In the genomic region with DNA sequence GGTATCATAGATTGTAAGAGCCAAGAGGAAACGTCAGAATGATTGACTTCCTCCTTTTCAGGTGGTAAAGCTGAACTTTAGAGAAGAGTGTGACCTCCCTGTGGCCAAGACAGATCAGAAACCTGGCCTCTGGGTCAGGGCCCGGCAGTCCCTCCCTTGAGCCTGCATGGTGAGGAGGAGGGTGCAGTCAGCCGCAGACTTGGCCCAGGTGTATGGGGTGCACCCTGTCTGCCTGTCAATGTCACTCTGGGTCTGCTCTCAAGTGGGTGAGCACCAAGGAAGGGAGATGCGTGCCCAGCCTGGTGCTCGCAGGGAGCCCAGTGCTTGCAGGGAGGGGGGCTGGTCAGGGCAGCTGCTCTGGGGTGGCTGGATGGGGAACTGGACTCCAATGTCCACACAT, we compare ENCODE assay signal across 24 cellular contexts.
"Had no signal": no experiment of that assay in that cellular context is flagged by ENCODE, and none has a peak within 500 bp of the region (broad histone marks: within the 10 kb centered on the region; RNA-seq: fewer than 3 reads in every experiment).

No MANE protein-coding gene starts in this region.

- H3K4me3 Mint-ChIP-seq: dendritic cell treated with granulocyte-macrophage colony-stimulating factor and Interleukin-4, amounts not matched to agents 40 ng/mL and 50 ng/mL, for 4 days; effector memory CD8-positive, alpha-beta T cell; endodermal cell; memory B cell had no signal

- H3K36me3 ChIP-seq: colonic mucosa, esophagus squamous epithelium, gastrocnemius medialis, heart right ventricle, left lung had no signal

- H3K27ac Mint-ChIP-seq: dendritic cell treated with granulocyte-macrophage colony-stimulating factor and Interleukin-4, amounts not matched to agents 40 ng/mL and 50 ng/mL, for 4 days; effector memory CD8-positive, alpha-beta T cell; endodermal cell; memory B cell had no signal

- H3K9me3 ChIP-seq: colonic mucosa, esophagus squamous epithelium, gastrocnemius medialis, left lung had no signal

- H3K27me3 ChIP-seq: colonic mucosa, esophagus squamous epithelium, gastrocnemius medialis, heart right ventricle, left lung had no signal

- H3K27ac ChIP-seq: colonic mucosa, epithelial cell of prostate, esophagus squamous epithelium, gastrocnemius medialis, heart right ventricle, left lung had no signal

- H3K4me3 ChIP-seq: colonic mucosa, esophagus squamous epithelium, gastrocnemius medialis, heart right ventricle, left lung, lung had no signal

- H3K9me3 Mint-ChIP-seq: effector memory CD8-positive, alpha-beta T cell had no signal

- DNase-seq: colonic mucosa; cortex of kidney; effector CD8-positive, alpha-beta T cell; effector memory CD8-positive, alpha-beta T cell; endodermal cell; erythroblast; esophagus squamous epithelium; foreskin fibroblast; foreskin melanocyte; gastrocnemius medialis; glutamatergic neuron; heart right ventricle; hippocampal formation; left cardiac atrium; left lung; left ventricle myocardium superior; mammary epithelial cell; mesendoderm; midbrain had no signal

- ATAC-seq: effector memory CD8-positive, alpha-beta T cell; esophagus mucosa; gastrocnemius medialis; heart right ventricle; left cardiac atrium; left lung; left ventricle myocardium superior had no signal

- H3K36me3 Mint-ChIP-seq: memory B cell had no signal

- H3K27me3 Mint-ChIP-seq: dendritic cell treated with granulocyte-macrophage colony-stimulating factor and Interleukin-4, amounts not matched to agents 40 ng/mL and 50 ng/mL, for 4 days had no signal

- H3K4me1 Mint-ChIP-seq: endodermal cell, memory B cell had no signal

- H3K4me1 ChIP-seq: colonic mucosa, esophagus squamous epithelium, gastrocnemius medialis, heart right ventricle, left lung had no signal
